Comparison of ENCODE assay signal across 1 cellular context in the genomic region with DNA sequence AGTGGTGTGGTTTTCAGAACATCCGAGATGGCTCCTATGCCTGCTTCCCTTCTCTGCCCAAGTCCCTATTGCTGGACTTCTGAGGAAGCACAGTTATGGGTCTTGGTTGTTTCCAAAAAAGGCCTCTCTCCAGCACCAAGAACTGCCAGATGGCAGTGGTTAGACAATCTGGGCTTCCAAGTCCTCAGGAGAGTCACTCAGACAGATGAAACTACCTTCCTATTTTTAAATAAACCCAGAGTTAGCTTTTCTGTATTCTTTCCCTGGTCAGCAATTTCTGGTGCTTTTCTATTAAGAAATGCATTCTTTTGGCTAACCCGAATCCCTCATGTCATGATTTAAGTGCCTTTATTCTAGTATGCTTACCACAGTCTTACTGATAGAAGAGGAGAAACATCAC.
TF ChIP-seq lines count a peak whose summit lies in the region.

No MANE protein-coding gene starts in this region.

TF ChIP-seq in WTC11, 78 proteins besides CTCF, POLR2A, EP300 and RAD21 (continued from another document):
- TF ChIP-seq, protein P1, sequence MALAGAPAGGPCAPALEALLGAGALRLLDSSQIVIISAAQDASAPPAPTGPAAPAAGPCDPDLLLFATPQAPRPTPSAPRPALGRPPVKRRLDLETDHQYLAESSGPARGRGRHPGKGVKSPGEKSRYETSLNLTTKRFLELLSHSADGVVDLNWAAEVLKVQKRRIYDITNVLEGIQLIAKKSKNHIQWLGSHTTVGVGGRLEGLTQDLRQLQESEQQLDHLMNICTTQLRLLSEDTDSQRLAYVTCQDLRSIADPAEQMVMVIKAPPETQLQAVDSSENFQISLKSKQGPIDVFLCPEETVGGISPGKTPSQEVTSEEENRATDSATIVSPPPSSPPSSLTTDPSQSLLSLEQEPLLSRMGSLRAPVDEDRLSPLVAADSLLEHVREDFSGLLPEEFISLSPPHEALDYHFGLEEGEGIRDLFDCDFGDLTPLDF (CRISPR knock-in tag; IDR thresholded peaks at IDR 0.05): no peak
- TF ChIP-seq ZNF281 (CRISPR knock-in tag; IDR thresholded peaks at IDR 0.05): no peak
- TF ChIP-seq MAX (CRISPR knock-in tag; IDR thresholded peaks at IDR 0.05): no peak
- TF ChIP-seq, protein P2, sequence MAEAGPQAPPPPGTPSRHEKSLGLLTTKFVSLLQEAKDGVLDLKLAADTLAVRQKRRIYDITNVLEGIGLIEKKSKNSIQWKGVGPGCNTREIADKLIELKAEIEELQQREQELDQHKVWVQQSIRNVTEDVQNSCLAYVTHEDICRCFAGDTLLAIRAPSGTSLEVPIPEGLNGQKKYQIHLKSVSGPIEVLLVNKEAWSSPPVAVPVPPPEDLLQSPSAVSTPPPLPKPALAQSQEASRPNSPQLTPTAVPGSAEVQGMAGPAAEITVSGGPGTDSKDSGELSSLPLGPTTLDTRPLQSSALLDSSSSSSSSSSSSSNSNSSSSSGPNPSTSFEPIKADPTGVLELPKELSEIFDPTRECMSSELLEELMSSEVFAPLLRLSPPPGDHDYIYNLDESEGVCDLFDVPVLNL (CRISPR knock-in tag; IDR thresholded peaks at IDR 0.05; ENCODE audit: borderline replicate concordance, low read depth): no peak
- TF ChIP-seq ZNF671 (CRISPR knock-in tag; IDR thresholded peaks at IDR 0.05): no peak
